Comparison of ENCODE assay signal across 8 cellular contexts in the genomic region with DNA sequence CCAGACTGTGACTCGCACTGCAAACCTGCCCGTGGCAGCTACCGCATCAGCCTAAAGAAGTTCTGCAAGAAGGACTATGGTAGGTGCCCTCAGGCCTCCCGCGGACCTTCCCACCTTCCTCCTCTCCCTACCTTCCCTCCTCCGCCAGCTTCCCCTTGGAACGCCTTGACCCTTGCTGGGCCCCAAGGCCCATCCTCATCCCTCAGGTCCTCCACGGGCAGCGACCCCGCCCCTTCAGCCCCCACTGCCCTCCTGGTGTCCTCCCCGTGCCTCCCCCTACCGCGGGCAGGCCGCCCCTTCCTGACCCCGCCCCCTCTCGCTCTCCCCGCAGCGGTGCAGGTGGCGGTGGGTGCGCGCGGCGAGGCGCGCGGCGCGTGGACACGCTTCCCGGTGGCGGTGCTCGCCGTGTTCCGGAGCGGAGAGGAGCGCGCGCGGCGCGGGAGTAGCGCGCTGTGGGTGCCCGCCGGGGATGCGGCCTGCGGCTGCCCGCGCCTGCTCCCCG. TPM values are rescaled to one million over a fixed set of nuclear protein-coding genes. Genes with fewer than 3 reads are reported as not detected.
A peak's percentile ranks its signal among the peaks of the same experiment; 100 is the strongest.
DNase-seq lines count a peak whose midpoint lies in the region; ATAC-seq, FAIRE-seq and TF ChIP-seq lines count a peak whose summit lies in the region.

No MANE protein-coding gene starts in this region.

- peak overlapping the region; percentile 97 to 100 (median 100) for H3K4me2 ChIP-seq in BLaER1 treated with 17β-estradiol and CSF1 and Interleukin-3, amounts not matched to agents 10 nM and 100 nM

- peaks cover 0 to 49% (median 0%) of the 10 kb centered on the region in 11 experiments; a peak in 8 of 22 replicates for H3K27me3 ChIP-seq in BLaER1 treated with 17β-estradiol and CSF1 and Interleukin-3, amounts not matched to agents 10 nM and 100 nM
- peaks cover 52% of the 10 kb centered on the region for H3K27me3 ChIP-seq in H7 (ENCODE audit: control insufficient read depth, insufficient read depth, low read length)

- H3K9me3 ChIP-seq in BLaER1 treated with 17β-estradiol and CSF1 and Interleukin-3, amounts not matched to agents 10 nM and 100 nM (replicated peaks in 1 of 11), result no peaks in the 10 kb centered on the region
- H3K9me3 ChIP-seq in kidney (ENCODE audit: control insufficient read depth in 1 of 2, low read length in 2 of 2), result no peaks in the 10 kb centered on the region

- peak overlapping the region; percentile 74 to 95 (median 84) for H3K4me3 ChIP-seq in BLaER1 treated with 17β-estradiol and CSF1 and Interleukin-3, amounts not matched to agents 10 nM and 100 nM
- H3K4me3 ChIP-seq in H7 (ENCODE audit: insufficient read depth, low read depth, low read length), result peak overlapping the region; percentile 73
- H3K4me3 ChIP-seq in kidney (ENCODE audit: low read length in 2 of 2), result no peak overlapping the region

- DNase-seq in H7 (peak; percentile 87), kidney (peak; percentile 84), LoVo (ENCODE audit: low spot score) (no peak)
- peak; percentile 25 for DNase-seq in activated CD4-positive, alpha-beta T cell treated with anti-CD3 and anti-CD28 coated beads, Interleukin-2, amount 50 U/mL, for 1 hour

- H3K9ac ChIP-seq in BLaER1 treated with 17β-estradiol and CSF1 and Interleukin-3, amounts not matched to agents 10 nM and 100 nM, result peak overlapping the region; percentile 35 to 96 (median 92); a peak in 19 of 22 replicates
- H3K9ac ChIP-seq in kidney (ENCODE audit: low read length in 2 of 2), result no peak overlapping the region

- intact Hi-C loops in kidney (cut with DNase I), result no loop called here

- H3K27ac ChIP-seq in BLaER1 treated with 17β-estradiol and CSF1 and Interleukin-3, amounts not matched to agents 10 nM and 100 nM, result peak overlapping the region in 8 of 11 experiments; percentile 93 to 96 (median 94); a peak in 15 of 22 replicates
- no peak overlapping the region for H3K27ac ChIP-seq in kidney (ENCODE audit: low read depth in 2 of 2, low read length in 2 of 2)

- H4K20me1 ChIP-seq in BLaER1 treated with 17β-estradiol and CSF1 and Interleukin-3, amounts not matched to agents 10 nM and 100 nM, result peaks cover 19 to 77% (median 51%) of the 10 kb centered on the region in 11 experiments; a peak in 21 of 22 replicates

- H3K4me1 ChIP-seq in BLaER1 treated with 17β-estradiol and CSF1 and Interleukin-3, amounts not matched to agents 10 nM and 100 nM, result peaks cover 66 to 90% (median 81%) of the 10 kb centered on the region in 10 experiments
- H3K4me1 ChIP-seq in kidney (ENCODE audit: control insufficient read depth in 1 of 2, insufficient read depth in 1 of 2, low read depth in 1 of 2, low read length in 2 of 2), result peaks cover 12 to 47% of the 10 kb centered on the region in 2 donors

- FAIRE-seq in kidney (lab: Jason Lieb, UNC), result no peak

- H3K36me3 ChIP-seq in BLaER1 treated with 17β-estradiol and CSF1 and Interleukin-3, amounts not matched to agents 10 nM and 100 nM, result peaks cover 0 to 20% (median 0%) of the 10 kb centered on the region in 11 experiments; a peak in 7 of 22 replicates
- H3K36me3 ChIP-seq in H7 (replicated peaks; ENCODE audit: control insufficient read depth, insufficient read depth, low read length), result no peaks in the 10 kb centered on the region
- no peaks in the 10 kb centered on the region for H3K36me3 ChIP-seq in kidney (ENCODE audit: control insufficient read depth in 1 of 2, insufficient read depth in 2 of 2, low read length in 2 of 2)

- TF ChIP-seq CTCF in kidney (IDR thresholded peaks at IDR 0.05; ENCODE audit: borderline replicate concordance, extremely low read depth, insufficient read depth), result no peak

- no peak for ATAC-seq in HG03159 (IDR thresholded peaks at IDR 0.05; ENCODE audit: unreplicated experiment)
- ATAC-seq in HG02623 (IDR thresholded peaks at IDR 0.05; ENCODE audit: unreplicated experiment), result no peak
- ATAC-seq in GM21723 (IDR thresholded peaks at IDR 0.05; ENCODE audit: unreplicated experiment), result no peak

RNA-seq across cellular contexts. Expression of a gene that starts 1.5 kb away (rescaled TPM):
- total RNA-seq in H7 (2014; rRNA removed; shearing (Covaris generic)), result 12.3 and 13.5 TPM in 2 replicates
- total RNA-seq in kidney, result 25.7 TPM
- polyA plus RNA-seq in kidney (ENCODE audit: insufficient read depth, low read depth, low replicate concordance), result 23.9 TPM

RNA-seq across cellular contexts. Expression of a gene that starts 2.4 kb away (rescaled TPM):
- total RNA-seq in H7 (2014; rRNA removed; shearing (Covaris generic)), result 0.73 TPM in 1 of 2 replicates, not detected in the other
- total RNA-seq in kidney, result 0.28 TPM
- polyA plus RNA-seq in kidney (ENCODE audit: insufficient read depth, low read depth, low replicate concordance), result not detected

RNA-seq across cellular contexts. Expression of a gene that starts 13.6 kb away (rescaled TPM):
- total RNA-seq in H7 (2014; rRNA removed; shearing (Covaris generic)), result 87.2 and 90.7 TPM in 2 replicates
- 1.4 TPM for total RNA-seq in kidney
- polyA plus RNA-seq in kidney (ENCODE audit: insufficient read depth, low read depth, low replicate concordance), result 1.7 TPM

RNA-seq across cellular contexts. Expression of a gene that starts 40.3 kb away (rescaled TPM):
- total RNA-seq in H7 (2014; rRNA removed; shearing (Covaris generic)), result 40.5 and 56.4 TPM in 2 replicates
- 303 TPM for total RNA-seq in kidney
- polyA plus RNA-seq in kidney (ENCODE audit: insufficient read depth, low read depth, low replicate concordance), result 520 TPM

RNA-seq across cellular contexts. Expression of a gene that starts 44.2 kb away (rescaled TPM):
- total RNA-seq in H7 (2014; rRNA removed; shearing (Covaris generic)), result 81.5 and 82.6 TPM in 2 replicates
- total RNA-seq in kidney, result 2.9 TPM
- 0.77 TPM for polyA plus RNA-seq in kidney (ENCODE audit: insufficient read depth, low read depth, low replicate concordance)

Comparison
In these comparisons a context has a peak if more than half of its experiments do, and no peak if none do; other contexts are left out.
1. H3K27ac ChIP-seq: peak in BLaER1 treated with 17β-estradiol and CSF1 and Interleukin-3, amounts not matched to agents 10 nM and 100 nM (8 of 11); none in kidney (0 of 2).
2. H3K4me3 ChIP-seq: peak in BLaER1 treated with 17β-estradiol and CSF1 and Interleukin-3, amounts not matched to agents 10 nM and 100 nM (10 of 10) and H7 (single experiment); none in kidney (0 of 2).
3. H3K9ac ChIP-seq: peak in BLaER1 treated with 17β-estradiol and CSF1 and Interleukin-3, amounts not matched to agents 10 nM and 100 nM (11 of 11); none in kidney (0 of 2).
4. RNA of a gene that starts 13.6 kb away (total RNA-seq): 87.2 to 90.7 TPM in H7; 1.4 TPM in kidney (single experiment); every median in the first group is over 10 times any median in the second.